19 cellular contexts compared by ENCODE assay signal in the genomic region with DNA sequence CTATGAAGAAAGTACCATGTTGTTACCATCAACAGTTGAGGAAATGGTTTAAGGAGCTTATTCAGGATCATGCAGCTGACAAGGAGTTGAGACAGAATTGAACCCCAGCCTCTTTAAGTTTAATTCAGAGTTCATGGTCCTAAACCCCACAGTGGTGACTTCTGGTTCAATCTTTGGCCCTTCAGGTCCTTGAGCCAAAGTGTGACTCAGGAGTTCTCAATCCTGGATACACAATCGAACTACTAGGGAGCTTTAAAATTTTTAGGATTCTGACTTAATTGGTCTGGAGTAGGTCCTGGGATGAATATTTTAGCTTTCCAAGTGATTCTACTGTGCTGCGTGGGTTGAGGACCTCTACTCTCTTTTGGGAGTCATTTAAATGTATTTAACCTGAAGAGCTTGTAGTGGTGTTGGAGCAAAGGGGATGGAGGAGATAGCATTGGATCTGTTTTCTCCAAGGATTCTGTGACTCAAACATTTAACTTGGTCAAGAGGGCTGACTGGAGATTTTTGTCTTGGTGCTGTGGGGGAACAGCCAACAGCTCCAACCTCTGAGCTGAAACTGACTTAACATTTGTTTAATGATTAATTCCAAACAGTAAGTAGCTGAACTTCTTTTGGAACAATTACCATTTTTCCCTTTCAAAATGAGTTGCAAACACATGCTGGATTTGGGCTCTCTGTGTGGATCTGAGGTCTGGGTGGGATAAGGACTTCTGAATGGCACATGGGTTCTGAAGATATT.
DNase-seq lines count a peak whose midpoint lies in the region; ATAC-seq and TF ChIP-seq lines count a peak whose summit lies in the region.
"Had no signal": no experiment of that assay in that cellular context is flagged by ENCODE, and none has a peak within 500 bp of the region (broad histone marks: within the 10 kb centered on the region; RNA-seq: fewer than 3 reads in every experiment).

No MANE protein-coding gene starts in this region.

- TF ChIP-seq CTCF in HFFc6 (IDR thresholded peaks at IDR 0.05) (no peak), epithelial cell of proximal tubule (conservative IDR thresholded peaks at IDR 0.05; ENCODE audit: low read depth, low read length) (no peak), liver (IDR thresholded peaks at IDR 0.05; ENCODE audit: low read depth, low read length, missing input control) (no peak)

- no peaks in the 10 kb centered on the region for H3K27me3 Mint-ChIP-seq in HFFc6 (ENCODE audit: insufficient read depth)
- no peaks in the 10 kb centered on the region for H3K27me3 Mint-ChIP-seq in stimulated activated memory B cell treated with anti-CD40 and anti-IgM and Interleukin-4, amounts not matched to agents 10 μg/mL and 1 μg/mL and 100 μg/mL, for 72 hours

- no peaks in the 10 kb centered on the region for H3K9me3 Mint-ChIP-seq in HFFc6
- H3K9me3 Mint-ChIP-seq in stimulated activated memory B cell treated with anti-CD40 and anti-IgM and Interleukin-4, amounts not matched to agents 10 μg/mL and 1 μg/mL and 100 μg/mL, for 72 hours = no peaks in the 10 kb centered on the region
- H3K9me3 Mint-ChIP-seq: activated CD4-positive, alpha-beta T cell treated with anti-CD3 and anti-CD28 coated beads, Interleukin-2, amount 10 ng/mL, durations not matched to agents 7 days and 5 days; activated naive CD4-positive, alpha-beta T cell treated with anti-CD3 and anti-CD28 coated beads, Interleukin-2, amount 10 ng/mL, durations not matched to agents 7 days and 5 days; CD8-positive, alpha-beta T cell; immature natural killer cell had no signal

- H3K9me3 ChIP-seq in liver (ENCODE audit: control insufficient read depth in 4 of 4, low read length in 3 of 4) = no peaks in the 10 kb centered on the region
- H3K9me3 ChIP-seq: upper lobe of right lung had no signal

- H3K4me1 Mint-ChIP-seq in HFFc6 (ENCODE audit: low read depth) = peaks cover 38% of the 10 kb centered on the region
- peaks cover 6% of the 10 kb centered on the region for H3K4me1 Mint-ChIP-seq in stimulated activated memory B cell treated with anti-CD40 and anti-IgM and Interleukin-4, amounts not matched to agents 10 μg/mL and 1 μg/mL and 100 μg/mL, for 72 hours
- H3K4me1 Mint-ChIP-seq: activated CD4-positive, alpha-beta T cell treated with anti-CD3 and anti-CD28 coated beads, Interleukin-2, amount 10 ng/mL, durations not matched to agents 7 days and 5 days; activated naive CD4-positive, alpha-beta T cell treated with anti-CD3 and anti-CD28 coated beads, Interleukin-2, amount 10 ng/mL, durations not matched to agents 7 days and 5 days; immature natural killer cell had no signal

- H3K36me3 Mint-ChIP-seq in HFFc6 (ENCODE audit: low read depth) = no peaks in the 10 kb centered on the region
- no peaks in the 10 kb centered on the region for H3K36me3 Mint-ChIP-seq in stimulated activated memory B cell treated with anti-CD40 and anti-IgM and Interleukin-4, amounts not matched to agents 10 μg/mL and 1 μg/mL and 100 μg/mL, for 72 hours
- H3K36me3 Mint-ChIP-seq: activated naive CD4-positive, alpha-beta T cell treated with anti-CD3 and anti-CD28 coated beads, Interleukin-2, amount 10 ng/mL, durations not matched to agents 7 days and 5 days; CD8-positive, alpha-beta T cell; immature natural killer cell had no signal

- WGBS in liver = 49% methylated on average over 2 of the region's 2 CpGs

- no peak for ATAC-seq in HG03095 (IDR thresholded peaks at IDR 0.05; ENCODE audit: unreplicated experiment)
- no peak for ATAC-seq in stimulated activated memory B cell treated with anti-CD40 and anti-IgM and Interleukin-4, amounts not matched to agents 10 μg/mL and 1 μg/mL and 100 μg/mL, for 72 hours
- ATAC-seq: CD8-positive, alpha-beta T cell; upper lobe of right lung had no signal

- no peak for TF ChIP-seq RAD21 in liver (IDR thresholded peaks at IDR 0.05)

- H3K27ac Mint-ChIP-seq in HFFc6 = peak overlapping the region; percentile 55
- no peak overlapping the region for H3K27ac Mint-ChIP-seq in stimulated activated memory B cell treated with anti-CD40 and anti-IgM and Interleukin-4, amounts not matched to agents 10 μg/mL and 1 μg/mL and 100 μg/mL, for 72 hours
- H3K27ac Mint-ChIP-seq: activated CD4-positive, alpha-beta T cell treated with anti-CD3 and anti-CD28 coated beads, Interleukin-2, amount 10 ng/mL, durations not matched to agents 7 days and 5 days; activated naive CD4-positive, alpha-beta T cell treated with anti-CD3 and anti-CD28 coated beads, Interleukin-2, amount 10 ng/mL, durations not matched to agents 7 days and 5 days; CD8-positive, alpha-beta T cell; immature natural killer cell had no signal

- no peaks in the 10 kb centered on the region for H3K36me3 ChIP-seq in liver (ENCODE audit: control insufficient read depth in 4 of 4, insufficient read depth in 3 of 4, low read depth in 1 of 4, low read length in 3 of 4)
- H3K36me3 ChIP-seq: upper lobe of right lung had no signal

- no peak overlapping the region; the same call in 1 of the 2 replicates for H3K4me3 Mint-ChIP-seq in HFFc6
- no peak overlapping the region for H3K4me3 Mint-ChIP-seq in stimulated activated memory B cell treated with anti-CD40 and anti-IgM and Interleukin-4, amounts not matched to agents 10 μg/mL and 1 μg/mL and 100 μg/mL, for 72 hours
- H3K4me3 Mint-ChIP-seq: activated CD4-positive, alpha-beta T cell treated with anti-CD3 and anti-CD28 coated beads, Interleukin-2, amount 10 ng/mL, durations not matched to agents 7 days and 5 days; activated naive CD4-positive, alpha-beta T cell treated with anti-CD3 and anti-CD28 coated beads, Interleukin-2, amount 10 ng/mL, durations not matched to agents 7 days and 5 days; CD8-positive, alpha-beta T cell; immature natural killer cell had no signal

- H3K27me3 ChIP-seq in liver (ENCODE audit: control insufficient read depth in 4 of 4, insufficient read depth in 4 of 4, low read length in 3 of 4) = no peaks in the 10 kb centered on the region
- H3K27me3 ChIP-seq: upper lobe of right lung had no signal

- H3K9ac ChIP-seq in liver (ENCODE audit: low read depth in 1 of 2, low read length in 2 of 2) = peak overlapping the region in 1 of 2 donors; percentile 25

- in situ Hi-C loops in ACHN (cut with HindIII; ENCODE audit: low pct_ligation_motif_present, low pct_unique_long_range_greater_than_20kb, low sequenced_read_pairs) = no loop called here

- H3K4me3 ChIP-seq in epithelial cell of proximal tubule (ENCODE audit: low read depth, low read length) (peak overlapping the region; percentile 6), liver (ENCODE audit: low read depth in 1 of 3, low read length in 3 of 3) (peak overlapping the region in 2 of 3 donors; percentile 6 to 18)
- H3K4me3 ChIP-seq: upper lobe of right lung had no signal

- peak; percentile 45 for DNase-seq in ACHN
- peak; percentile 49 for DNase-seq in HFFc6
- peak; percentile 47 for DNase-seq in epithelial cell of proximal tubule (ENCODE audit: low read depth)
- no peak for DNase-seq in activated effector memory CD4-positive, alpha-beta T cell treated with Interleukin-2 at 50 U/mL for 16 hours
- DNase-seq in DMS79 (lab: John Stamatoyannopoulos, UW) = no peak
- DNase-seq: activated CD4-positive, alpha-beta T cell treated with anti-CD3 and anti-CD28 coated beads, Interleukin-2, amount 10 ng/mL, durations not matched to agents 7 days and 5 days; activated naive CD4-positive, alpha-beta T cell treated with anti-CD3 and anti-CD28 coated beads, Interleukin-2, amount 10 ng/mL, durations not matched to agents 7 days and 5 days; CD8-positive, alpha-beta T cell; cortex of kidney; immature natural killer cell; Karpas-422; NCI-H1417; retina; stimulated activated CD4-positive, alpha-beta T cell treated with anti-CD3 and anti-CD28 coated beads, Interleukin-15, amount 100 ng/mL, for 24 hours; stimulated activated naive CD4-positive, alpha-beta T cell; upper lobe of right lung had no signal

- peaks cover 11 to 54% (median 30%) of the 10 kb centered on the region in 4 donors for H3K4me1 ChIP-seq in liver (ENCODE audit: control insufficient read depth in 4 of 4, insufficient read depth in 4 of 4, low read length in 3 of 4)
- H3K4me1 ChIP-seq: upper lobe of right lung had no signal

- peak overlapping the region; percentile 74 to 94 for H3K27ac ChIP-seq in liver (ENCODE audit: low read depth in 1 of 2, low read length in 2 of 2)
- H3K27ac ChIP-seq: upper lobe of right lung had no signal

TF ChIP-seq in liver, 16 proteins besides CTCF, POLR2A, EP300 and RAD21:
- peak; percentile 59 to 66 for TF ChIP-seq HNF4A (conservative IDR thresholded peaks at IDR 0.05)
- TF ChIP-seq, protein P1, sequence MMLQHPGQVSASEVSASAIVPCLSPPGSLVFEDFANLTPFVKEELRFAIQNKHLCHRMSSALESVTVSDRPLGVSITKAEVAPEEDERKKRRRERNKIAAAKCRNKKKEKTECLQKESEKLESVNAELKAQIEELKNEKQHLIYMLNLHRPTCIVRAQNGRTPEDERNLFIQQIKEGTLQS (IDR thresholded peaks at IDR 0.05) = no peak
- peak in 1 of 2 donors; percentile 12 for TF ChIP-seq RXRA (IDR thresholded peaks at IDR 0.05)
- no peak for TF ChIP-seq TAF1 (conservative IDR thresholded peaks at IDR 0.05)
- TF ChIP-seq, protein P2, sequence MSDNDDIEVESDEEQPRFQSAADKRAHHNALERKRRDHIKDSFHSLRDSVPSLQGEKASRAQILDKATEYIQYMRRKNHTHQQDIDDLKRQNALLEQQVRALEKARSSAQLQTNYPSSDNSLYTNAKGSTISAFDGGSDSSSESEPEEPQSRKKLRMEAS (IDR thresholded peaks at IDR 0.05) = no peak
- no peak for TF ChIP-seq FOXA2 (IDR thresholded peaks at IDR 0.05)
- TF ChIP-seq FOXA1 (IDR thresholded peaks at IDR 0.05) = no peak
- TF ChIP-seq, protein P3, sequence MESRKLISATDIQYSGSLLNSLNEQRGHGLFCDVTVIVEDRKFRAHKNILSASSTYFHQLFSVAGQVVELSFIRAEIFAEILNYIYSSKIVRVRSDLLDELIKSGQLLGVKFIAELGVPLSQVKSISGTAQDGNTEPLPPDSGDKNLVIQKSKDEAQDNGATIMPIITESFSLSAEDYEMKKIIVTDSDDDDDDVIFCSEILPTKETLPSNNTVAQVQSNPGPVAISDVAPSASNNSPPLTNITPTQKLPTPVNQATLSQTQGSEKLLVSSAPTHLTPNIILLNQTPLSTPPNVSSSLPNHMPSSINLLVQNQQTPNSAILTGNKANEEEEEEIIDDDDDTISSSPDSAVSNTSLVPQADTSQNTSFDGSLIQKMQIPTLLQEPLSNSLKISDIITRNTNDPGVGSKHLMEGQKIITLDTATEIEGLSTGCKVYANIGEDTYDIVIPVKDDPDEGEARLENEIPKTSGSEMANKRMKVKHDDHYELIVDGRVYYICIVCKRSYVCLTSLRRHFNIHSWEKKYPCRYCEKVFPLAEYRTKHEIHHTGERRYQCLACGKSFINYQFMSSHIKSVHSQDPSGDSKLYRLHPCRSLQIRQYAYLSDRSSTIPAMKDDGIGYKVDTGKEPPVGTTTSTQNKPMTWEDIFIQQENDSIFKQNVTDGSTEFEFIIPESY (IDR thresholded peaks at IDR 0.05) = peak; percentile 10
- no peak for TF ChIP-seq JUND (IDR thresholded peaks at IDR 0.05)
- TF ChIP-seq SP1 (IDR thresholded peaks at IDR 0.05) = no peak
- no peak for TF ChIP-seq GABPA (IDR thresholded peaks at IDR 0.05 in 1 of 2, conservative IDR thresholded peaks at IDR 0.05 in 1 of 2)

Comparison
In these comparisons a context has a peak if more than half of its experiments do, and no peak if none do; other contexts are left out.
1. DNase-seq: peak in ACHN (single experiment), HFFc6 (single experiment) and epithelial cell of proximal tubule (single experiment); none in activated effector memory CD4-positive, alpha-beta T cell treated with Interleukin-2 at 50 U/mL for 16 hours (single experiment) and DMS79 (single experiment).